Comparison of ENCODE assay signal across 8 cellular contexts in the genomic region with DNA sequence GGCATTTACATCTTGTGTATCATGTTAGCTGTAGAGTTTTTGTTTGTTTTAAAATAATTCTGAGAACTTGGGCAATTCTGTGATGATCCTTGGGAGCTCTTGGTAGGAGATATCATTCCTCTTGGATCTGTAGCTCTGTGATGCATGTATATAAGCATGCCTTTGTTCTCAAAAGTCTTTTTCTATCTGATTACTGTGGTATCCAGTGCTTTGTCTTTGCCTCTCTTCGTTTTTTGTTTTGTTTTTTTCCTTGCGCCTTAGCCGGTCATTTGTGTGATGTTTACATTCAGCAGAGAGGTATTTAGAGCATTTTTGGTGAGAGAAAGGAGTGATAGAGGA.
DNase-seq lines count a peak whose midpoint lies in the region; ATAC-seq and TF ChIP-seq lines count a peak whose summit lies in the region.

No MANE protein-coding gene starts in this region.

- H3K27me3 Mint-ChIP-seq in activated T-helper 2 cell treated with anti-CD3 and anti-CD28 coated beads, Interferon-gamma antibody, Interleukin-2, Interleukin-4, amounts not matched to agents 10 μg/mL and 5 μg/mL and 100 μg/mL, durations not matched to agents 14 hours and 24 hours and 36 hours (ENCODE audit: low read depth): peaks cover 16% of the 10 kb centered on the region
- H3K27me3 Mint-ChIP-seq in stimulated activated memory B cell treated with anti-CD40 and anti-IgM and Interleukin-4, amounts not matched to agents 10 μg/mL and 1 μg/mL and 100 μg/mL, for 72 hours: peaks cover 31% of the 10 kb centered on the region

- ATAC-seq in stimulated activated memory B cell treated with anti-CD40 and anti-IgM and Interleukin-4, amounts not matched to agents 10 μg/mL and 1 μg/mL and 100 μg/mL, for 72 hours: no peak

- no peak overlapping the region for H3K27ac Mint-ChIP-seq in activated T-helper 2 cell treated with anti-CD3 and anti-CD28 coated beads, Interferon-gamma antibody, Interleukin-2, Interleukin-4, amounts not matched to agents 10 μg/mL and 5 μg/mL and 100 μg/mL, durations not matched to agents 14 hours and 24 hours and 36 hours
- no peak overlapping the region for H3K27ac Mint-ChIP-seq in stimulated activated memory B cell treated with anti-CD40 and anti-IgM and Interleukin-4, amounts not matched to agents 10 μg/mL and 1 μg/mL and 100 μg/mL, for 72 hours

- H3K4me1 Mint-ChIP-seq in activated T-helper 2 cell treated with anti-CD3 and anti-CD28 coated beads, Interferon-gamma antibody, Interleukin-2, Interleukin-4, amounts not matched to agents 10 μg/mL and 5 μg/mL and 100 μg/mL, durations not matched to agents 14 hours and 24 hours and 36 hours (ENCODE audit: low read depth): peaks cover 11% of the 10 kb centered on the region
- H3K4me1 Mint-ChIP-seq in stimulated activated memory B cell treated with anti-CD40 and anti-IgM and Interleukin-4, amounts not matched to agents 10 μg/mL and 1 μg/mL and 100 μg/mL, for 72 hours: peaks cover 15% of the 10 kb centered on the region

- H3K4me3 Mint-ChIP-seq in activated T-helper 2 cell treated with anti-CD3 and anti-CD28 coated beads, Interferon-gamma antibody, Interleukin-2, Interleukin-4, amounts not matched to agents 10 μg/mL and 5 μg/mL and 100 μg/mL, durations not matched to agents 14 hours and 24 hours and 36 hours (ENCODE audit: low read depth): peak overlapping the region; percentile 62
- H3K4me3 Mint-ChIP-seq in stimulated activated memory B cell treated with anti-CD40 and anti-IgM and Interleukin-4, amounts not matched to agents 10 μg/mL and 1 μg/mL and 100 μg/mL, for 72 hours: peak overlapping the region; percentile 59

- H3K4me3 ChIP-seq in iPS-11a (ENCODE audit: low read depth, low read length): peak overlapping the region; percentile 69

- H3K36me3 Mint-ChIP-seq in activated T-helper 2 cell treated with anti-CD3 and anti-CD28 coated beads, Interferon-gamma antibody, Interleukin-2, Interleukin-4, amounts not matched to agents 10 μg/mL and 5 μg/mL and 100 μg/mL, durations not matched to agents 14 hours and 24 hours and 36 hours (ENCODE audit: low read depth): peaks cover 21% of the 10 kb centered on the region
- peaks cover 13% of the 10 kb centered on the region for H3K36me3 Mint-ChIP-seq in stimulated activated memory B cell treated with anti-CD40 and anti-IgM and Interleukin-4, amounts not matched to agents 10 μg/mL and 1 μg/mL and 100 μg/mL, for 72 hours

- intact Hi-C loops in activated T-helper 2 cell treated with anti-CD3 and anti-CD28 coated beads, Interferon-gamma antibody, Interleukin-2, Interleukin-4, amounts not matched to agents 10 μg/mL and 5 μg/mL and 100 μg/mL, durations not matched to agents 14 hours and 24 hours and 36 hours (cut with micrococcal nuclease): no loop called here

- no peak for TF ChIP-seq POLR2A in erythroblast (IDR thresholded peaks at IDR 0.05; ENCODE audit: low read length)

- H3K9me3 Mint-ChIP-seq in activated T-helper 2 cell treated with anti-CD3 and anti-CD28 coated beads, Interferon-gamma antibody, Interleukin-2, Interleukin-4, amounts not matched to agents 10 μg/mL and 5 μg/mL and 100 μg/mL, durations not matched to agents 14 hours and 24 hours and 36 hours: no peaks in the 10 kb centered on the region
- peaks cover 4% of the 10 kb centered on the region for H3K9me3 Mint-ChIP-seq in stimulated activated memory B cell treated with anti-CD40 and anti-IgM and Interleukin-4, amounts not matched to agents 10 μg/mL and 1 μg/mL and 100 μg/mL, for 72 hours

- DNase-seq in NCI-H146 (lab: John Stamatoyannopoulos, UW) (peak; percentile 18), NCI-H146 treated with DMSO at 0.1 percent for 48 hours (lab: John Stamatoyannopoulos, UW; ENCODE audit: unreplicated experiment) (no peak), HuH-7 (ENCODE audit: low spot score) (no peak), NCI-H1694 treated with DMSO at 0.1 percent for 48 hours (lab: John Stamatoyannopoulos, UW) (no peak), erythroblast (lab: John Stamatoyannopoulos, UW) (no peak)
- no peak for DNase-seq in activated T-helper 2 cell treated with anti-CD3 and anti-CD28 coated beads, Interferon-gamma antibody, Interleukin-2, Interleukin-4, amounts not matched to agents 10 μg/mL and 5 μg/mL and 100 μg/mL, durations not matched to agents 14 hours and 24 hours and 36 hours (ENCODE audit: low spot score)
